In the genomic region with DNA sequence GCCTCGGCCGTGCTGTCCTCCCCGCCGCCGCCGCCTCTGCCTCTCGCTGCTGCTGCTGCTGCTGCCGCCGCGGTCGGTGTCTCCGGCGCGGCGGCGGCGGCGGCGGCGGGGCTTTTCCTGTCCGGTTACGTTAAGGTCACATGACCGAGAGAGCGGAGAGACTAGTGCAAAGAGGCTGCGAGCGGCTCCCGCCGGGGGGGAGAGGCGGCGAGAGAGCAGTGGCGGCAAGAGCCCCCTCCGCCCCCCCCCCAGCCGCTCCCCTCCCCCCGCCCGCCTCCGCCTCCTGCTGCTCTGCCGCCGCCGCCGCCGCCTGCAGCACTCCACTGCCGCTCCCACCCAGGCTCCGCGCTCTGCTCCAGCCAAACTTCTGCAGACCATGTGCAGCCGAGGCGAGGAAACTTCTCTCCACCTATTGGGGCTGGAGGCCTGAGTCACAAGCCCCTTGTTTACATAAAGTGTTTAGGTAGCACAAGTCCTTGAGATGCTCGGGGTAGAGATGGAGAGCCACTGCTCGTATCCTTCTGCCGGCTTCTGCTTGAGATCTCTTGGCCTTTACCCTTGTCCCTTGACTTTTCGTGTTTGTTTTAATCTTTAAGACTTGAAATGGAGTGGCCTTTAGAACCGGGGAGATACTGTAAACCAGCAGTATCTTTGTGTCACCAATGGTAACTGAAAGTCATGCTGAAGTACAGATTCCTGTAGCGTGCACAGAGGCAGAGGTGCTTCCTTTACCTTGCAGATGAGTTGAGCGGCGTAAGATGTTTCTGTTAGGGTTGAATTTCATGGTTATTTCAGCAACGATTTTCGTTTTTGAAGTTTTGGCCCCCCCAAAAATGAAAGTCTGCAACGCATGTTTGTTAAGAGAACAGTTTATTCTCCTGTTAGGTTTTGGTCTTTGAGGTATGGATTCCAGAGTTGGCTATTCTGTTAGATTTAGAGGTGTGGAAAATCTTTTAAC, we compare ENCODE assay signal across 8 cellular contexts. TPM values are rescaled to one million over a fixed set of nuclear protein-coding genes. Genes with fewer than 3 reads are reported as not detected.
DNase-seq lines count a peak whose midpoint lies in the region; ATAC-seq and TF ChIP-seq lines count a peak whose summit lies in the region.

A gene with protein sequence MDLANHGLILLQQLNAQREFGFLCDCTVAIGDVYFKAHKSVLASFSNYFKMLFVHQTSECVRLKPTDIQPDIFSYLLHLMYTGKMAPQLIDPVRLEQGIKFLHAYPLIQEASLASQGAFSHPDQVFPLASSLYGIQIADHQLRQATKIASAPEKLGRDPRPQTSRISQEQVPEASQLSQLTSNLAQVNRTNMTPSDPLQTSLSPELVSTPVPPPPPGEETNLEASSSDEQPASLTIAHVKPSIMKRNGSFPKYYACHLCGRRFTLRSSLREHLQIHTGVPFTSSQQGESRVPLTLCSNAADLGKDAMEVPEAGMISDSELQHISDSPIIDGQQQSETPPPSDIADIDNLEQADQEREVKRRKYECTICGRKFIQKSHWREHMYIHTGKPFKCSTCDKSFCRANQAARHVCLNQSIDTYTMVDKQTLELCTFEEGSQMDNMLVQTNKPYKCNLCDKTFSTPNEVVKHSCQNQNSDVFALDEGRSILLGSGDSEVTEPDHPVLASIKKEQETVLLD (minus strand): TSS at position 89 of the 958 bp plus-strand sequence. CDS start 17,922 bp downstream, outside the sequence.

- H3K79me2 ChIP-seq in fibroblast of lung (ENCODE audit: control insufficient read depth, insufficient read depth, low read length): peaks cover 71% of the 10 kb centered on the region

- peaks cover 3% of the 10 kb centered on the region for H4K20me1 ChIP-seq in fibroblast of lung (ENCODE audit: control insufficient read depth, extremely low read depth, insufficient read depth, low read length)

- H3K9ac ChIP-seq in fibroblast of lung (ENCODE audit: insufficient read depth, low read length): peak within 1 kb of the TSS; percentile 98

- DNase-seq in AML-193 (lab: John Stamatoyannopoulos, UW) (peak; percentile 39 to 63), HT-29 (ENCODE audit: low spot score) (peak; percentile 65), RKO (ENCODE audit: low spot score) (peak; percentile 88), activated T-helper 1 cell treated with Interleukin-2 at 50 U/mL for 16 hours (ENCODE audit: low read depth) (peak; percentile 54), fibroblast of lung (ENCODE audit: low read depth in 2 of 2) (peak; percentile 79 to 86), naive B cell (peak; percentile 62)

- H3K4me1 ChIP-seq in fibroblast of lung (ENCODE audit: control insufficient read depth, extremely low read depth, insufficient read depth, low read length): peaks cover 13% of the 10 kb centered on the region

- peak within 1 kb of the TSS; percentile 95 for H3K27ac ChIP-seq in fibroblast of lung (ENCODE audit: insufficient read depth, low read length)

- H3K4me1 Mint-ChIP-seq in naive B cell: peaks cover 29 to 53% (median 47%) of the 10 kb centered on the region in 3 donors
- H3K4me1 Mint-ChIP-seq in stimulated activated memory B cell treated with anti-CD40 and anti-IgM and Interleukin-4, amounts not matched to agents 10 μg/mL and 1 μg/mL and 100 μg/mL, for 72 hours: peaks cover 44% of the 10 kb centered on the region

- H3K36me3 Mint-ChIP-seq in naive B cell: no peaks in the 10 kb centered on the region
- H3K36me3 Mint-ChIP-seq in stimulated activated memory B cell treated with anti-CD40 and anti-IgM and Interleukin-4, amounts not matched to agents 10 μg/mL and 1 μg/mL and 100 μg/mL, for 72 hours: peaks cover 26% of the 10 kb centered on the region

- no peak for TF ChIP-seq CTCF in fibroblast of lung (conservative IDR thresholded peaks at IDR 0.05 in 1 of 2, IDR thresholded peaks at IDR 0.05 in 1 of 2; ENCODE audit: low read depth in 1 of 2, low read length in 2 of 2)

- H3K27ac Mint-ChIP-seq in naive B cell: peak within 1 kb of the TSS; percentile 93 to 99 (median 98)
- H3K27ac Mint-ChIP-seq in stimulated activated memory B cell treated with anti-CD40 and anti-IgM and Interleukin-4, amounts not matched to agents 10 μg/mL and 1 μg/mL and 100 μg/mL, for 72 hours: peak within 1 kb of the TSS; percentile 94

- H3K4me3 Mint-ChIP-seq in naive B cell: peak within 1 kb of the TSS; percentile 90 to 98 (median 94)
- peak within 1 kb of the TSS; percentile 95 for H3K4me3 Mint-ChIP-seq in stimulated activated memory B cell treated with anti-CD40 and anti-IgM and Interleukin-4, amounts not matched to agents 10 μg/mL and 1 μg/mL and 100 μg/mL, for 72 hours

- peak; percentile 50 for TF ChIP-seq POLR2A in GM19099 (IDR thresholded peaks at IDR 0.05; ENCODE audit: extremely low read depth, insufficient read length, low read depth)

- H3K27me3 ChIP-seq in fibroblast of lung (ENCODE audit: control insufficient read depth, insufficient read depth, low read length): no peaks in the 10 kb centered on the region

- H3K27me3 Mint-ChIP-seq in naive B cell: no peaks in the 10 kb centered on the region
- no peaks in the 10 kb centered on the region for H3K27me3 Mint-ChIP-seq in stimulated activated memory B cell treated with anti-CD40 and anti-IgM and Interleukin-4, amounts not matched to agents 10 μg/mL and 1 μg/mL and 100 μg/mL, for 72 hours

- peak within 1 kb of the TSS; percentile 99 for H3K4me2 ChIP-seq in fibroblast of lung (ENCODE audit: extremely low read depth, insufficient read depth, low read length)

- no peak within 1 kb of the TSS for H2AFZ ChIP-seq in fibroblast of lung (ENCODE audit: low read length)

- H3K36me3 ChIP-seq in fibroblast of lung (ENCODE audit: control insufficient read depth, insufficient read depth, low read length): no peaks in the 10 kb centered on the region

- no peaks in the 10 kb centered on the region for H3K9me3 Mint-ChIP-seq in naive B cell
- H3K9me3 Mint-ChIP-seq in stimulated activated memory B cell treated with anti-CD40 and anti-IgM and Interleukin-4, amounts not matched to agents 10 μg/mL and 1 μg/mL and 100 μg/mL, for 72 hours: no peaks in the 10 kb centered on the region

- peak within 1 kb of the TSS; percentile 68 to 89 (median 72) for H3K4me3 ChIP-seq in fibroblast of lung (replicated peaks in 1 of 4; ENCODE audit: control extremely low read depth in 1 of 4, insufficient read depth in 1 of 4, low read depth in 3 of 4, low read length in 4 of 4)

- peak; percentile 4 to 8 for ATAC-seq in naive B cell (ENCODE audit: low read depth in 2 of 2)
- peak; percentile 0 for ATAC-seq in stimulated activated memory B cell treated with anti-CD40 and anti-IgM and Interleukin-4, amounts not matched to agents 10 μg/mL and 1 μg/mL and 100 μg/mL, for 72 hours

- H3K9me3 ChIP-seq in fibroblast of lung (ENCODE audit: control insufficient read depth, insufficient read depth, low read depth, low read length): no peaks in the 10 kb centered on the region

RNA-seq across cellular contexts. Expression of the gene that starts here (rescaled TPM):
- 20.3 TPM in 2 replicates for total RNA-seq in HT-29 (2014; rRNA removed; shearing (Covaris generic))
- 9.8 and 12.2 TPM in 2 replicates for total RNA-seq in fibroblast of lung
- polyA plus RNA-seq in fibroblast of lung (20.1 and 27.4 TPM in 2 replicates), naive B cell (ENCODE audit: low read depth in 6 of 6) (10 to 100 TPM; 11.6 to 22.7 (median 14.5) TPM)
- polyA plus RNA-seq in fibroblast of lung (2012): 12.4 and 16.4 TPM in 2 replicates
- 13.9 and 23.7 TPM in 2 replicates for polyA minus RNA-seq in fibroblast of lung (ENCODE audit: low replicate concordance)

Comparison
In these comparisons a context has a peak if more than half of its experiments do, and no peak if none do; other contexts are left out.
1. Peak in every context shown above with its lines: DNase-seq, ATAC-seq, H3K4me3 ChIP-seq and H3K27ac ChIP-seq.